Comparison of ENCODE assay signal across 8 cellular contexts in the genomic region with DNA sequence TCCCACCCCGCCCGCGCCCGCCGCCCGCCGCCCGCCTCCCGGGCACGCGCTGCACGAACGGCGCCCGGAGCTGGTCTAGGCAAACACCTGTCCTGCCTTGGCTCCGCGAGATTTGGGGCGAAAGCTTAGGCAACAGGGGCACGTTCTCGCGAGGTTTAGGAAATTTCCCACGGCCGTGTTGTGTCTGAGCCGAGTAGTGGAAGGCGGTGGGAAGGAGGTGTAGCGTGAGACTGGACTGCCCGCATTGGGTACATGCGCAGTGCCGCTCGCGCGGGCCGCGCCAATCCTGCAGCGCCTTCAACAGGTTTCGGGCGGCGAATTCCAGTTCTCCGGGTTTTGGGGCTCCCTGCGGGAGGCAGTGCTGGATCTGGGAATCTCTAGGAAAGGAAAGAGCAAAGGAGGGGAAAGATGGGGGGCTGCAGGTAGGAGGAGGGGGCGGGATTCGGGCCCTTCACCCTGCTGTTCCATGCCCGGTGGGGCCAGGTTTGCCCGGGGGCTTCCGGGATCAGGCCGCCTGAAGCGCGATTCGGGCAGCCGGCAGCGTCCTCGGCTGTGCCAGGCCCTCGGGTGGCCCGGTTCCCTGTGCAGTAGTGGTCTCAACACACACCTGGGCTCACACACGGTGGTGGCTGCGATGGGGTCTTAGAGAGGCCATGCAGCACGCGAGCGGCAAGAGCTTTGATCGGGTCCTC.
DNase-seq lines count a peak whose midpoint lies in the region; ATAC-seq and TF ChIP-seq lines count a peak whose summit lies in the region.

No MANE protein-coding gene starts in this region.

- peak; percentile 98 for DNase-seq in NCI-H2029 treated with DMSO at 0.1 percent for 48 hours (lab: John Stamatoyannopoulos, UW)
- peak; percentile 100 for DNase-seq in T1000 (lab: John Stamatoyannopoulos, UW)
- DNase-seq in astrocyte of the spinal cord (ENCODE audit: low read depth, low spot score), result peak; percentile 100
- DNase-seq in hippocampal formation (lab: John Stamatoyannopoulos, UW), result peak; percentile 96 to 97
- DNase-seq in retina, result peak; percentile 96

- TF ChIP-seq CTCF in 22Rv1 (IDR thresholded peaks at IDR 0.05) (peak; percentile 33), astrocyte of the spinal cord (IDR thresholded peaks at IDR 0.05; ENCODE audit: low read depth, low read length) (no peak)

- in situ Hi-C loops in astrocyte of the spinal cord (cut with HindIII; ENCODE audit: low sequenced_read_pairs), result no loop called here

- peak overlapping the region; percentile 75 for H3K4me3 ChIP-seq in astrocyte of the spinal cord (ENCODE audit: low read depth, low read length)

- ATAC-seq in GM18511 (IDR thresholded peaks at IDR 0.05; ENCODE audit: unreplicated experiment) (peak; percentile 71), HG03025 (IDR thresholded peaks at IDR 0.05; ENCODE audit: low FRiP score, unreplicated experiment) (peak; percentile 65)

- H3K27ac ChIP-seq in 22Rv1, result peak overlapping the region; percentile 95

Comparison
In these comparisons a context has a peak if more than half of its experiments do, and no peak if none do; other contexts are left out.
1. Peak in every context shown above with its lines: DNase-seq, ATAC-seq, H3K4me3 ChIP-seq and H3K27ac ChIP-seq.